Comparison of ENCODE assay signal across 11 cellular contexts in genomic region chr5:151741678-151742423, GRCh38. TPM values are rescaled to one million over a fixed set of nuclear protein-coding genes. Genes with fewer than 3 reads are reported as not detected.
DNase-seq lines count a peak whose midpoint lies in the region; ATAC-seq, FAIRE-seq and TF ChIP-seq lines count a peak whose summit lies in the region.
"Had no signal": no experiment of that assay in that cellular context is flagged by ENCODE, and none has a peak within 500 bp of the region (broad histone marks: within the 10 kb centered on the region; RNA-seq: fewer than 3 reads in every experiment).

No MANE protein-coding gene starts in this region.

- 13% methylated on average over 1 of the region's 6 CpGs; no CpG with 5 or more reads in 1 of the 2 experiments for WGBS in IMR-90 (ENCODE audit: extremely low coverage in 2 of 2, insufficient read length in 1 of 2), 2 experiments
- WGBS in mesenchymal stem cell, result 54% methylated on average over 6 of the region's 6 CpGs
- WGBS in HepG2 (ENCODE audit: low lambda C conversion rate), result 95% methylated on average over 6 of the region's 6 CpGs

- H3K9me1 ChIP-seq in IMR-90 (ENCODE audit: insufficient read depth, low read length), result peaks cover 15% of the 10 kb centered on the region

- peak overlapping the region; percentile 39 to 61 for H2BK12ac ChIP-seq in mesenchymal stem cell (ENCODE audit: low read length in 2 of 2)

- H3K4me2 ChIP-seq in IMR-90 (ENCODE audit: low read depth, low read length) (no peak overlapping the region), mesenchymal stem cell (ENCODE audit: low read length, poor library complexity, severe bottlenecking) (no peak overlapping the region), HepG2 (ENCODE audit: low read depth, low read length) (no peak overlapping the region)

- no peak overlapping the region for H2AK9ac ChIP-seq in IMR-90 (replicated peaks; ENCODE audit: low read depth, low read length, poor library complexity)

- H2BK15ac ChIP-seq in IMR-90 (ENCODE audit: low read depth, low read length) (no peak overlapping the region; the same call in 2 of the 3 replicates), mesenchymal stem cell (ENCODE audit: low read depth, poor library complexity, severe bottlenecking) (no peak overlapping the region)

- intact Hi-C loops in IMR-90 (cut with micrococcal nuclease), result loop anchor here (1.0 to 5.0 kb wide), 4 partner anchors 220 to 425 kb away; partner anchors contain the start of gene SLC36A1
- intact Hi-C loops in sciatic nerve (cut with DNase I), result loop anchor here (2.0 to 10.0 kb wide), 2 partner anchors 83 to 297 kb away; partner anchors contain the start of gene SLC36A1
- intact Hi-C loops in HepG2 (cut with micrococcal nuclease; ENCODE audit: unreplicated experiment), result loop anchor here (5.0 kb wide), 2 partner anchors 220 to 295 kb away; partner anchors contain the start of gene SLC36A1

- no peaks in the 10 kb centered on the region for H3K79me2 ChIP-seq in HepG2 (ENCODE audit: insufficient read depth, low read length)

- 0 out of 2 replicates have a peak, but pooled peaks cover 4% of the 10 kb centered on the region for H4K20me1 ChIP-seq in IMR-90 (ENCODE audit: insufficient read depth, low read length)
- no peaks in the 10 kb centered on the region for H4K20me1 ChIP-seq in HepG2 (ENCODE audit: insufficient read depth, low read length)

- H3K79me1 ChIP-seq in IMR-90 (ENCODE audit: low read depth in 1 of 2, low read length in 2 of 2) (peaks cover 11 to 43% of the 10 kb centered on the region in 2 experiments; a peak in 3 of 4 replicates), mesenchymal stem cell (replicated peaks; ENCODE audit: low read length, poor library complexity, severe bottlenecking) (peaks cover 2% of the 10 kb centered on the region)

- H3K27me3 ChIP-seq in IMR-90 (ENCODE audit: control insufficient read depth, insufficient read depth, low read length), result no peaks in the 10 kb centered on the region
- H3K27me3 ChIP-seq in mesenchymal stem cell (ENCODE audit: control insufficient read depth in 1 of 2, insufficient read depth in 1 of 2, low read length in 2 of 2), result no peaks in the 10 kb centered on the region
- no peaks in the 10 kb centered on the region for H3K27me3 ChIP-seq in HepG2 (ENCODE audit: control insufficient read depth in 1 of 2, insufficient read depth in 2 of 2, low read length in 2 of 2)
- H3K27me3 ChIP-seq: sigmoid colon had no signal

- POLR2A ChIA-PET in IMR-90 (lab: Charles Lee; ENCODE audit: unreplicated experiment) (interaction anchor here (0.9 to 3.5 kb wide), 4 partner anchors 43 to 84 kb away, joined by 3 to 70 read pairs (median 18); partner anchors contain the start of gene SPARC), HepG2 (lab: Yijun Ruan, JAX) (no interaction called here)

- TF ChIP-seq EP300 in HepG2 (IDR thresholded peaks at IDR 0.05; ENCODE audit: low read depth in 2 of 2, low read length in 2 of 2) (no peak), HepG2 (CRISPR knock-in tag; IDR thresholded peaks at IDR 0.05; ENCODE audit: borderline replicate concordance) (no peak)

- H2BK5ac ChIP-seq in IMR-90 (ENCODE audit: low read depth, low read length, poor library complexity, severe bottlenecking) (peak overlapping the region; percentile 98), mesenchymal stem cell (ENCODE audit: low read depth, low read length, poor library complexity, severe bottlenecking) (peak overlapping the region; percentile 84)

- H3K27ac ChIP-seq in IMR-90 (ENCODE audit: insufficient read depth, low read length), result peak overlapping the region; percentile 82
- H3K27ac ChIP-seq in cingulate gyrus (ENCODE audit: low read depth, low read length), result peak overlapping the region; percentile 76
- H3K27ac ChIP-seq in mesenchymal stem cell (ENCODE audit: low read length, poor library complexity, severe bottlenecking), result peak overlapping the region; percentile 100
- H3K27ac ChIP-seq in HepG2 (ENCODE audit: extremely low read length, insufficient read depth, low read length), result no peak overlapping the region

- no peaks in the 10 kb centered on the region for H3K9me3 ChIP-seq in IMR-90 (ENCODE audit: control insufficient read depth, insufficient read depth, low read length)
- no peaks in the 10 kb centered on the region for H3K9me3 ChIP-seq in mesenchymal stem cell (ENCODE audit: control insufficient read depth, low read length)
- H3K9me3 ChIP-seq in HepG2 (ENCODE audit: low read length), result no peaks in the 10 kb centered on the region
- H3K9me3 ChIP-seq: sigmoid colon had no signal

- peak overlapping the region; percentile 80 for H3K18ac ChIP-seq in IMR-90 (ENCODE audit: low read depth, low read length)
- peak overlapping the region in 1 of 2 experiments; percentile 38 for H3K18ac ChIP-seq in mesenchymal stem cell (ENCODE audit: low read depth in 1 of 2, low read length in 2 of 2)

- H4K8ac ChIP-seq in IMR-90 (ENCODE audit: low read depth in 2 of 2, low read length in 2 of 2), result peak overlapping the region; percentile 76 to 87; a peak in 3 of 4 replicates
- peak overlapping the region; percentile 59 for H4K8ac ChIP-seq in mesenchymal stem cell (ENCODE audit: low read length)

- in situ Hi-C loops in IMR-90 (cut with MboI; ENCODE audit: low sequenced_read_pairs) (loop anchor here (5.0 to 10.0 kb wide), 3 partner anchors 80 to 597 kb away; no protein-coding TSS in a partner anchor), HepG2 (cut with HindIII; ENCODE audit: extremely low pct_ligation_motif_present, low pct_unique_long_range_greater_than_20kb) (loop anchor here (5.0 to 25.0 kb wide), 3 partner anchors 85 to 305 kb away; partner anchors contain the start of gene SLC36A1)

- no peak for TF ChIP-seq CTCF in IMR-90 (conservative IDR thresholded peaks at IDR 0.05; ENCODE audit: low read depth, low read length)
- TF ChIP-seq CTCF in HepG2 (CRISPR knock-in tag; IDR thresholded peaks at IDR 0.05), result no peak

- peaks cover 9% of the 10 kb centered on the region for H3K36me3 ChIP-seq in IMR-90 (ENCODE audit: control insufficient read depth, insufficient read depth, low read length)
- peaks cover 10 to 29% of the 10 kb centered on the region in 2 experiments for H3K36me3 ChIP-seq in mesenchymal stem cell (ENCODE audit: control insufficient read depth in 1 of 2, insufficient read depth in 2 of 2, low read depth in 1 of 2, low read length in 2 of 2)
- H3K36me3 ChIP-seq in HepG2 (replicated peaks in 1 of 2; ENCODE audit: control insufficient read depth in 1 of 2, insufficient read depth in 2 of 2, low read length in 2 of 2), result peaks cover 14 to 39% of the 10 kb centered on the region in 2 experiments; a peak in 4 of 5 replicates

- H2BK20ac ChIP-seq in IMR-90 (ENCODE audit: low read depth, low read length), result peak overlapping the region; percentile 79

- CTCF ChIA-PET in IMR-90 (lab: Yijun Ruan, JAX) (interaction anchor here (0.7 to 4.9 kb wide), 9 partner anchors 45 to 90 kb away, joined by 3 to 55 read pairs (median 9); no protein-coding TSS in a partner anchor), HepG2 (lab: Yijun Ruan, JAX; ENCODE audit: low intra/inter-chr PET ratio, low total read pairs) (interaction anchor here (1.9 to 5.1 kb wide), 2 partner anchors 82 to 85 kb away, joined by 6 to 66 read pairs; no protein-coding TSS in a partner anchor)

- no peak overlapping the region for H3K4me3 ChIP-seq in IMR-90 (ENCODE audit: insufficient read depth, low read depth, low read length)
- H3K4me3 ChIP-seq in mesenchymal stem cell (ENCODE audit: insufficient read depth in 1 of 2, low read depth in 1 of 2, low read length in 2 of 2), result no peak overlapping the region
- no peak overlapping the region for H3K4me3 ChIP-seq in HepG2 (replicated peaks in 1 of 3; ENCODE audit: insufficient read depth in 1 of 3, low read depth in 2 of 3, low read length in 3 of 3)
- H3K4me3 ChIP-seq: sigmoid colon had no signal

- TF ChIP-seq RAD21 in IMR-90 (IDR thresholded peaks at IDR 0.05; ENCODE audit: low read length) (no peak), HepG2 (CRISPR knock-in tag; IDR thresholded peaks at IDR 0.05) (no peak)

- TF ChIP-seq POLR2A in IMR-90 (IDR thresholded peaks at IDR 0.05; ENCODE audit: low read depth, low read length), result no peak
- TF ChIP-seq POLR2A in HepG2 (IDR thresholded peaks at IDR 0.05; ENCODE audit: insufficient read depth in 1 of 2, low read depth in 2 of 2, low read length in 2 of 2), result no peak

- peak overlapping the region; percentile 60 for H3K14ac ChIP-seq in IMR-90 (replicated peaks; ENCODE audit: low read depth, low read length)
- H3K14ac ChIP-seq in mesenchymal stem cell (ENCODE audit: low read length in 2 of 2), result no peak overlapping the region

- H3K4me1 ChIP-seq in IMR-90 (ENCODE audit: control insufficient read depth, insufficient read depth, low read length) (peaks cover 25% of the 10 kb centered on the region), mesenchymal stem cell (ENCODE audit: control insufficient read depth, insufficient read depth, low read depth, low read length) (peaks cover 41% of the 10 kb centered on the region), HepG2 (ENCODE audit: insufficient read depth, low read length) (no peaks in the 10 kb centered on the region)

- no TSS peak for BruUV-seq in IMR-90 (replicated peaks; lab: Mats Ljungman, UMichigan)
- no TSS peak for BruUV-seq in HepG2 (replicated peaks; lab: Mats Ljungman, UMichigan)

- H3K9ac ChIP-seq in IMR-90 (ENCODE audit: low read depth, low read length) (no peak overlapping the region), mesenchymal stem cell (ENCODE audit: low read length) (peak overlapping the region; percentile 90), HepG2 (ENCODE audit: insufficient read depth, low read depth, low read length) (no peak overlapping the region)

- DNase-seq in A172 (ENCODE audit: low spot score) (peak; percentile 98), IMR-90 (peak; percentile 83), mesenchymal stem cell (peak; percentile 73), sciatic nerve (ENCODE audit: low spot score) (no peak), HepG2 (ENCODE audit: low spot score) (no peak)
- DNase-seq in stimulated activated naive CD8-positive, alpha-beta T cell treated with anti-CD3 and anti-CD28 coated beads, Interleukin-15, Interleukin-2, amounts not matched to agents 100 U/mL and 50 U/mL, for 24 hours, result no peak
- DNase-seq: activated T-cell treated with anti-CD3 and anti-CD28 coated beads, Interleukin-2, amount 50 U/mL, for 24 hours; NCI-H2081 treated with DMSO at 0.1 percent for 48 hours had no signal

- H3K4ac ChIP-seq in IMR-90 (ENCODE audit: low read depth, low read length), result peak overlapping the region; percentile 69
- peak overlapping the region in 1 of 2 experiments; percentile 83 for H3K4ac ChIP-seq in mesenchymal stem cell (ENCODE audit: low read depth in 1 of 2, low read length in 2 of 2)

- peak overlapping the region; percentile 40; the same call in 1 of the 2 replicates for H3K56ac ChIP-seq in IMR-90 (ENCODE audit: extremely low read depth, insufficient read depth, low read length)

- peak overlapping the region; percentile 49; the same call in 1 of the 2 replicates for H3K23ac ChIP-seq in IMR-90 (ENCODE audit: low read depth, low read length)
- no peak overlapping the region for H3K23ac ChIP-seq in mesenchymal stem cell (ENCODE audit: low read length in 2 of 2)

- FAIRE-seq in HepG2 (lab: Jason Lieb, UNC), result no peak

- peak overlapping the region; percentile 83 for H4K91ac ChIP-seq in IMR-90 (ENCODE audit: insufficient read depth, low read depth, low read length)
- no peak overlapping the region for H4K91ac ChIP-seq in mesenchymal stem cell (ENCODE audit: low read length)

- H2AK5ac ChIP-seq in IMR-90 (ENCODE audit: low read depth, low read length) (peak overlapping the region; percentile 83), mesenchymal stem cell (ENCODE audit: low read length, severe bottlenecking) (peak overlapping the region; percentile 98)

- ATAC-seq in IMR-90 (ENCODE audit: low read depth) (peak; percentile 7; the same call in 1 of the 2 replicates), sciatic nerve (no peak), HG03442 (IDR thresholded peaks at IDR 0.05; ENCODE audit: unreplicated experiment) (no peak), HepG2 (no peak)
- ATAC-seq in stimulated activated naive CD8-positive, alpha-beta T cell treated with anti-CD3 and anti-CD28 coated beads, Interleukin-15, Interleukin-2, amounts not matched to agents 100 U/mL and 50 U/mL, for 24 hours, result no peak

- H4K5ac ChIP-seq in IMR-90 (ENCODE audit: low read depth, low read length), result peak overlapping the region; percentile 48

- H2BK120ac ChIP-seq in IMR-90 (ENCODE audit: low read depth, low read length) (peak overlapping the region; percentile 82), mesenchymal stem cell (ENCODE audit: low read depth, low read length) (no peak overlapping the region)

- no peak overlapping the region for H2AFZ ChIP-seq in IMR-90 (replicated peaks; ENCODE audit: low read length, poor library complexity)
- no peak overlapping the region for H2AFZ ChIP-seq in mesenchymal stem cell (ENCODE audit: low read depth, low read length)
- H2AFZ ChIP-seq in HepG2 (ENCODE audit: low read length), result no peak overlapping the region

- dilution Hi-C loops in IMR-90 (cut with HindIII; ENCODE audit: low sequenced_read_pairs, unreplicated experiment), result no loop called here

RNA-seq across cellular contexts. Expression of gene ATOX1, which starts 16.6 kb away (rescaled TPM):
- total RNA-seq in A172 (2014; rRNA removed; shearing (Covaris generic)), result 144 and 233 TPM in 2 replicates
- total RNA-seq in IMR-90 (2012; rRNA removed), result 56.3 and 76.7 TPM in 2 replicates
- 360 and 398 TPM in 2 replicates for polyA plus RNA-seq in IMR-90 (2012; rRNA removed)
- polyA plus RNA-seq in IMR-90 (2012; cell fraction: cytosol; rRNA removed), result 336 and 385 TPM in 2 replicates
- polyA plus RNA-seq in IMR-90 (2012; cell fraction: nucleus; rRNA removed; ENCODE audit: low replicate concordance), result 87.4 and 97.2 TPM in 2 replicates
- polyA plus RNA-seq in mesenchymal stem cell (2013, experiment 1 of 2), result 310 TPM
- polyA plus RNA-seq in mesenchymal stem cell (2013, experiment 2 of 2), result 311 TPM
- total RNA-seq in sciatic nerve, result 47.3 TPM
- 124 and 146 TPM in 2 replicates for total RNA-seq in HepG2 (2016; rRNA removed; fragmentation: Illumina TruSeq; extraction: Trizol)
- total RNA-seq in HepG2 (2016; cell fraction: cytosol; rRNA removed; fragmentation: Illumina TruSeq; extraction: Trizol; ENCODE audit: low read depth), result 55.4 and 83.7 TPM in 2 replicates
- total RNA-seq in HepG2 (2016; cell fraction: insoluble cytoplasmic fraction; rRNA removed; fragmentation: Illumina TruSeq; extraction: Trizol), result 123 and 144 TPM in 2 replicates
- total RNA-seq in HepG2 (2016; cell fraction: membrane; rRNA removed; fragmentation: Illumina TruSeq; extraction: Trizol), result 93.5 and 124 TPM in 2 replicates
- total RNA-seq in HepG2 (2016; cell fraction: nucleus; rRNA removed; fragmentation: Illumina TruSeq; extraction: Trizol), result 49.1 and 52.7 TPM in 2 replicates
- polyA plus RNA-seq in HepG2 (2011; rRNA removed), result 62.4 and 62.5 TPM in 2 replicates
- 113 and 180 TPM in 2 replicates for polyA plus RNA-seq in HepG2 (2011; cell fraction: cytosol; rRNA removed)
- polyA plus RNA-seq in HepG2 (2011; cell fraction: nucleus; rRNA removed), result 35.5 and 39.6 TPM in 2 replicates
- polyA plus RNA-seq in HepG2 (2012), result 92.4 and 93.3 TPM in 2 replicates
- 97.4 and 143 TPM in 2 replicates for polyA plus RNA-seq in HepG2 (2016; cell fraction: cytosol; fragmentation: Illumina TruSeq; extraction: Trizol; ENCODE audit: low read depth)
- polyA plus RNA-seq in HepG2 (2016; cell fraction: insoluble cytoplasmic fraction; fragmentation: Illumina TruSeq; extraction: Trizol; ENCODE audit: low read depth), result 209 and 219 TPM in 2 replicates
- polyA plus RNA-seq in HepG2 (2016; cell fraction: membrane; fragmentation: Illumina TruSeq; extraction: Trizol; ENCODE audit: low read depth), result 131 and 173 TPM in 2 replicates
- 113 and 116 TPM in 2 replicates for polyA plus RNA-seq in HepG2 (2016; cell fraction: nucleus; fragmentation: Illumina TruSeq; extraction: Trizol; ENCODE audit: insufficient read depth, low read depth)
- polyA minus RNA-seq in HepG2 (2011; rRNA and poly(A)+ RNA removed; ENCODE audit: low replicate concordance), result 66.0 and 83.2 TPM in 2 replicates
- 18.4 and 25.2 TPM in 2 replicates for polyA minus RNA-seq in HepG2 (2011; cell fraction: cytosol; rRNA and poly(A)+ RNA removed)
- 18.3 and 24.2 TPM in 2 replicates for polyA minus RNA-seq in HepG2 (2011; cell fraction: nucleus; rRNA and poly(A)+ RNA removed)

RNA-seq across cellular contexts. Expression of gene G3BP1, which starts 29.9 kb away (rescaled TPM):
- 360 and 395 TPM in 2 replicates for total RNA-seq in A172 (2014; rRNA removed; shearing (Covaris generic))
- total RNA-seq in IMR-90 (2012; rRNA removed), result 272 and 482 TPM in 2 replicates
- 32.8 and 40.2 TPM in 2 replicates for polyA plus RNA-seq in IMR-90 (2012; rRNA removed)
- 11.6 and 22.4 TPM in 2 replicates for polyA plus RNA-seq in IMR-90 (2012; cell fraction: cytosol; rRNA removed)
- polyA plus RNA-seq in IMR-90 (2012; cell fraction: nucleus; rRNA removed; ENCODE audit: low replicate concordance), result 6.2 and 28.5 TPM in 2 replicates
- polyA plus RNA-seq in mesenchymal stem cell (2013, experiment 1 of 2), result 50.3 TPM
- polyA plus RNA-seq in mesenchymal stem cell (2013, experiment 2 of 2), result 51.5 TPM
- 151 TPM for total RNA-seq in sciatic nerve
- total RNA-seq in HepG2 (2016; rRNA removed; fragmentation: Illumina TruSeq; extraction: Trizol), result 320 and 517 TPM in 2 replicates
- total RNA-seq in HepG2 (2016; cell fraction: cytosol; rRNA removed; fragmentation: Illumina TruSeq; extraction: Trizol; ENCODE audit: low read depth), result 41.5 and 44.3 TPM in 2 replicates
- 318 and 499 TPM in 2 replicates for total RNA-seq in HepG2 (2016; cell fraction: insoluble cytoplasmic fraction; rRNA removed; fragmentation: Illumina TruSeq; extraction: Trizol)
- 78.5 and 90.0 TPM in 2 replicates for total RNA-seq in HepG2 (2016; cell fraction: membrane; rRNA removed; fragmentation: Illumina TruSeq; extraction: Trizol)
- total RNA-seq in HepG2 (2016; cell fraction: nucleus; rRNA removed; fragmentation: Illumina TruSeq; extraction: Trizol), result 169 and 180 TPM in 2 replicates
- polyA plus RNA-seq in HepG2 (2011; rRNA removed), result 36.7 and 36.8 TPM in 2 replicates
- 19.1 and 29.1 TPM in 2 replicates for polyA plus RNA-seq in HepG2 (2011; cell fraction: cytosol; rRNA removed)
- polyA plus RNA-seq in HepG2 (2011; cell fraction: nucleus; rRNA removed), result 21.7 and 24.8 TPM in 2 replicates
- polyA plus RNA-seq in HepG2 (2012), result 69.1 and 93.9 TPM in 2 replicates
- 10.9 and 11.4 TPM in 2 replicates for polyA plus RNA-seq in HepG2 (2016; cell fraction: cytosol; fragmentation: Illumina TruSeq; extraction: Trizol; ENCODE audit: low read depth)
- polyA plus RNA-seq in HepG2 (2016; cell fraction: insoluble cytoplasmic fraction; fragmentation: Illumina TruSeq; extraction: Trizol; ENCODE audit: low read depth), result 267 and 318 TPM in 2 replicates
- 32.9 and 35.3 TPM in 2 replicates for polyA plus RNA-seq in HepG2 (2016; cell fraction: membrane; fragmentation: Illumina TruSeq; extraction: Trizol; ENCODE audit: low read depth)
- polyA plus RNA-seq in HepG2 (2016; cell fraction: nucleus; fragmentation: Illumina TruSeq; extraction: Trizol; ENCODE audit: insufficient read depth, low read depth), result 110 and 112 TPM in 2 replicates
- polyA minus RNA-seq in HepG2 (2011; rRNA and poly(A)+ RNA removed; ENCODE audit: low replicate concordance), result 119 and 313 TPM in 2 replicates
- polyA minus RNA-seq in HepG2 (2011; cell fraction: cytosol; rRNA and poly(A)+ RNA removed), result 75.4 and 95.6 TPM in 2 replicates
- polyA minus RNA-seq in HepG2 (2011; cell fraction: nucleus; rRNA and poly(A)+ RNA removed), result 143 and 162 TPM in 2 replicates

RNA-seq across cellular contexts. Expression of gene SPARC, which starts 55.1 kb away (rescaled TPM):
- 3,811 and 5,357 TPM in 2 replicates for total RNA-seq in A172 (2014; rRNA removed; shearing (Covaris generic))
- total RNA-seq in IMR-90 (2012; rRNA removed) (1,186 and 1,450 TPM in 2 replicates), sciatic nerve (3,484 TPM), HepG2 (2016; rRNA removed; fragmentation: Illumina TruSeq; extraction: Trizol) (75.5 and 192 TPM in 2 replicates)
- polyA plus RNA-seq in IMR-90 (2012; rRNA removed) (4,692 and 5,281 TPM in 2 replicates), HepG2 (2011; rRNA removed) (65.0 and 76.7 TPM in 2 replicates)
- polyA plus RNA-seq in IMR-90 (2012; cell fraction: cytosol; rRNA removed), result 1,755 and 1,772 TPM in 2 replicates
- polyA plus RNA-seq in IMR-90 (2012; cell fraction: nucleus; rRNA removed; ENCODE audit: low replicate concordance), result 949 and 1,641 TPM in 2 replicates
- 5,201 TPM for polyA plus RNA-seq in mesenchymal stem cell (2013, experiment 1 of 2)
- 4,942 TPM for polyA plus RNA-seq in mesenchymal stem cell (2013, experiment 2 of 2)
- 9.1 and 9.9 TPM in 2 replicates for total RNA-seq in HepG2 (2016; cell fraction: cytosol; rRNA removed; fragmentation: Illumina TruSeq; extraction: Trizol; ENCODE audit: low read depth)
- 71.7 and 190 TPM in 2 replicates for total RNA-seq in HepG2 (2016; cell fraction: insoluble cytoplasmic fraction; rRNA removed; fragmentation: Illumina TruSeq; extraction: Trizol)
- 37.6 and 38.8 TPM in 2 replicates for total RNA-seq in HepG2 (2016; cell fraction: membrane; rRNA removed; fragmentation: Illumina TruSeq; extraction: Trizol)
- total RNA-seq in HepG2 (2016; cell fraction: nucleus; rRNA removed; fragmentation: Illumina TruSeq; extraction: Trizol), result 149 and 175 TPM in 2 replicates
- polyA plus RNA-seq in HepG2 (2011; cell fraction: cytosol; rRNA removed), result 54.8 and 70.7 TPM in 2 replicates
- 37.4 and 43.1 TPM in 2 replicates for polyA plus RNA-seq in HepG2 (2011; cell fraction: nucleus; rRNA removed)
- polyA plus RNA-seq in HepG2 (2012), result 35.8 and 37.1 TPM in 2 replicates
- 23.5 and 31.8 TPM in 2 replicates for polyA plus RNA-seq in HepG2 (2016; cell fraction: cytosol; fragmentation: Illumina TruSeq; extraction: Trizol; ENCODE audit: low read depth)
- polyA plus RNA-seq in HepG2 (2016; cell fraction: insoluble cytoplasmic fraction; fragmentation: Illumina TruSeq; extraction: Trizol; ENCODE audit: low read depth), result 109 and 123 TPM in 2 replicates
- 43.6 and 45.2 TPM in 2 replicates for polyA plus RNA-seq in HepG2 (2016; cell fraction: membrane; fragmentation: Illumina TruSeq; extraction: Trizol; ENCODE audit: low read depth)
- polyA plus RNA-seq in HepG2 (2016; cell fraction: nucleus; fragmentation: Illumina TruSeq; extraction: Trizol; ENCODE audit: insufficient read depth, low read depth), result 354 and 386 TPM in 2 replicates
- polyA minus RNA-seq in HepG2 (2011; rRNA and poly(A)+ RNA removed; ENCODE audit: low replicate concordance), result 64.6 TPM in 1 of 2 replicates, not detected in the other
- polyA minus RNA-seq in HepG2 (2011; cell fraction: cytosol; rRNA and poly(A)+ RNA removed), result 30.4 and 42.5 TPM in 2 replicates
- polyA minus RNA-seq in HepG2 (2011; cell fraction: nucleus; rRNA and poly(A)+ RNA removed), result 9.7 and 14.0 TPM in 2 replicates

Comparison
In these comparisons a context has a peak if more than half of its experiments do, and no peak if none do; other contexts are left out.
1. DNase-seq: peak in A172 (single experiment), IMR-90 (single experiment) and mesenchymal stem cell (single experiment); none in sciatic nerve (single experiment), stimulated activated naive CD8-positive, alpha-beta T cell treated with anti-CD3 and anti-CD28 coated beads, Interleukin-15, Interleukin-2, amounts not matched to agents 100 U/mL and 50 U/mL, for 24 hours (single experiment) and HepG2 (single experiment).